9 cellular contexts compared by ENCODE assay signal in the genomic region with DNA sequence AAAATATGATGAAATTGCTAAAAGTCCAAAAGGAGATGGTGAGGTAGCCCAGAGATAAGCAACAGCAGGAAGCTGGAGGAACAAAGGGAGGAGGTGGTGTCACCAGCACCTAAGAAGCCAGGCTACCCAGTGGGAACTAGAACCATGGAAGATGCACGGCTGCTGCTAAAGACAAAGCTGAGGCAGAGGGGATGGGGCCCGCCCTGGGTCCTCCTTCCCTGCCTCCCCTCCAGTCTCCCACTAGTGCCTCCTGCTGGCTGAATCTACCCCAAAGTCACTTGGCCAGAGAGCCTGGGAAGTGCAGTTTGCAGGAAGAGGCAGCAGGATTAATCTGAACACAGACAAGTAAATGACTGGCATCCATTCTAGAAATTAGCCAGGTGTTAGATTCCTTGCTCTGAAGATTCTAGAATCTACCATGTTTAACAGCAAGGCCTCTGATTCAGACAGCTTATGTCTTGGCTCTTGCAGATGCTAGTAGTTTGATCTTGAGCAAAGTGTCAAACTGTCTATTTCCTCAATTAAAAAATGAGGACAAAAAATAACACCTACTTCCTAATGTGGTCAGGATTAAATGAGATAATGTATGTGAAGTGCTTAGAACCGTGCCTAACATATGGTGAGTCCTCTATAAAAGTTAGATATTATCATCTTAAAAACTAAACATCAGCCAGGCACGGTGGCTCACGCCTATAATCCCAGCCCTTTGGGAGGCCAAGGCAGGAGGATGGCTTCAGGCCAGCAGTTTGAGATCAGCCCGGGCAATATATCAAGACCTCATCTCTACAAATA. TPM values are rescaled to one million over a fixed set of nuclear protein-coding genes. Genes with fewer than 3 reads are reported as not detected.
DNase-seq lines count a peak whose midpoint lies in the region; ATAC-seq and TF ChIP-seq lines count a peak whose summit lies in the region.
"Had no signal": no experiment of that assay in that cellular context is flagged by ENCODE, and none has a peak within 500 bp of the region (broad histone marks: within the 10 kb centered on the region; RNA-seq: fewer than 3 reads in every experiment).

No MANE protein-coding gene starts in this region.

- H3K36me3 Mint-ChIP-seq in chondrocyte (ENCODE audit: low read depth), result no peaks in the 10 kb centered on the region

- no peak overlapping the region for H4K91ac ChIP-seq in neuronal stem cell (ENCODE audit: low read depth, low read length, poor library complexity)

- no peak overlapping the region for H2BK120ac ChIP-seq in neuronal stem cell (ENCODE audit: low read depth, low read length)

- H3K27me3 Mint-ChIP-seq in chondrocyte (ENCODE audit: low read depth), result no peaks in the 10 kb centered on the region

- no peak overlapping the region for H2BK5ac ChIP-seq in neuronal stem cell (ENCODE audit: low read length)

- peaks cover 2% of the 10 kb centered on the region for H3F3A ChIP-seq in MM.1S (ENCODE audit: insufficient read depth, low read length)

- H3K18ac ChIP-seq in neuronal stem cell (ENCODE audit: low read length), result no peak overlapping the region

- H3K4me2 ChIP-seq in MM.1S (ENCODE audit: low read depth, low read length) (no peak overlapping the region), neuronal stem cell (ENCODE audit: insufficient read depth, low read length, poor library complexity, severe bottlenecking) (no peak overlapping the region)

- ATAC-seq in HG02571 (IDR thresholded peaks at IDR 0.05; ENCODE audit: unreplicated experiment), result no peak

- H4K20me1 ChIP-seq in MM.1S (ENCODE audit: insufficient read depth, low read length), result no peaks in the 10 kb centered on the region

- H3K27ac Mint-ChIP-seq in chondrocyte (ENCODE audit: unreplicated experiment), result no peak overlapping the region

- no peak overlapping the region for H3K4me3 Mint-ChIP-seq in chondrocyte (ENCODE audit: unreplicated experiment)
- H3K4me3 Mint-ChIP-seq: nephron progenitor cell had no signal

- no peak overlapping the region for H2BK15ac ChIP-seq in neuronal stem cell (ENCODE audit: low read length)

- DNase-seq in MM.1S, result no peak
- DNase-seq in chondrocyte (ENCODE audit: low spot score), result no peak
- no peak for DNase-seq in neuronal stem cell (ENCODE audit: low spot score)
- DNase-seq in activated gamma-delta T cell (lab: John Stamatoyannopoulos, UW), result no peak
- DNase-seq in NCI-H345 (lab: John Stamatoyannopoulos, UW), result no peak
- DNase-seq: dorsolateral prefrontal cortex, nephron progenitor cell had no signal

- no peaks in the 10 kb centered on the region for H3K79me1 ChIP-seq in neuronal stem cell (ENCODE audit: low read depth, low read length)

- H3K23ac ChIP-seq in neuronal stem cell (ENCODE audit: low read depth, low read length, poor library complexity), result peak overlapping the region; percentile 26

- H3K9me3 ChIP-seq in MM.1S (replicated peaks; ENCODE audit: insufficient read depth, low read length) (no peaks in the 10 kb centered on the region), neuronal stem cell (replicated peaks in 1 of 2; ENCODE audit: control insufficient read depth in 2 of 2, insufficient read depth in 1 of 2, low read depth in 1 of 2, low read length in 2 of 2) (no peaks in the 10 kb centered on the region)

- no peak overlapping the region for H2AK5ac ChIP-seq in neuronal stem cell (ENCODE audit: low read depth, low read length)

- no peaks in the 10 kb centered on the region for H3K36me3 ChIP-seq in MM.1S (replicated peaks; ENCODE audit: insufficient read depth, low read length)
- no peaks in the 10 kb centered on the region for H3K36me3 ChIP-seq in neuronal stem cell (replicated peaks in 1 of 2; ENCODE audit: control insufficient read depth in 2 of 2, insufficient read depth in 2 of 2, low read length in 2 of 2)

- H3K27me3 ChIP-seq in MM.1S (replicated peaks; ENCODE audit: insufficient read depth, low read length) (no peaks in the 10 kb centered on the region), neuronal stem cell (ENCODE audit: control insufficient read depth in 3 of 3, insufficient read depth in 3 of 3, low read depth in 1 of 3, low read length in 3 of 3) (no peaks in the 10 kb centered on the region)
- H3K27me3 ChIP-seq: dorsolateral prefrontal cortex had no signal

- no peak overlapping the region for H3K4ac ChIP-seq in neuronal stem cell (ENCODE audit: low read length)

- H3K79me2 ChIP-seq in MM.1S (ENCODE audit: low read length), result no peaks in the 10 kb centered on the region

- no peak overlapping the region for H2BK12ac ChIP-seq in neuronal stem cell (ENCODE audit: low read length)

- H3K9me2 ChIP-seq in MM.1S (replicated peaks; ENCODE audit: insufficient read depth, low read length), result no peaks in the 10 kb centered on the region

- no peaks in the 10 kb centered on the region for H3K9me3 Mint-ChIP-seq in chondrocyte (ENCODE audit: low read depth)

- TF ChIP-seq CTCF in GM12872 (IDR thresholded peaks at IDR 0.05; ENCODE audit: insufficient read depth, low read depth, low read length), result peak; percentile 36; the same call in 2 of the 3 replicates
- peak; percentile 15; the same call in 1 of the 2 replicates for TF ChIP-seq CTCF in MM.1S (IDR thresholded peaks at IDR 0.05; ENCODE audit: low read length)
- TF ChIP-seq CTCF in chondrocyte (IDR thresholded peaks at IDR 0.05), result peak; percentile 50

- H3K4me1 Mint-ChIP-seq in chondrocyte (ENCODE audit: low read depth), result peaks cover 4% of the 10 kb centered on the region

- no peak overlapping the region for H4K8ac ChIP-seq in neuronal stem cell (ENCODE audit: low read depth, low read length)

- no CpG with 5 or more reads among the region's 6 CpGs for WGBS in neuronal stem cell (ENCODE audit: extremely low coverage in 2 of 2, insufficient read length in 2 of 2, insufficient replicate concordance in 1 of 2), 2 donors

- H3K9ac ChIP-seq in MM.1S (ENCODE audit: low read length), result no peak overlapping the region
- H3K9ac ChIP-seq in neuronal stem cell (ENCODE audit: low read depth, low read length, poor library complexity), result no peak overlapping the region

- H3K4me3 ChIP-seq in MM.1S (ENCODE audit: low read length) (no peak overlapping the region), neuronal stem cell (ENCODE audit: low read length in 2 of 2) (no peak overlapping the region)
- H3K4me3 ChIP-seq: dorsolateral prefrontal cortex had no signal

- no peak overlapping the region for H3K14ac ChIP-seq in neuronal stem cell (ENCODE audit: low read length)

- H3K4me1 ChIP-seq in MM.1S (ENCODE audit: low read length), result peaks cover 2% of the 10 kb centered on the region; the same call in 1 of the 2 replicates
- H3K4me1 ChIP-seq in neuronal stem cell (ENCODE audit: control insufficient read depth in 2 of 2, insufficient read depth in 1 of 2, low read depth in 1 of 2, low read length in 2 of 2), result no peaks in the 10 kb centered on the region

- H3K27ac ChIP-seq in MM.1S (ENCODE audit: low read length), result no peak overlapping the region
- no peak overlapping the region for H3K27ac ChIP-seq in neuronal stem cell (replicated peaks; ENCODE audit: low read length)
- H3K27ac ChIP-seq: dorsolateral prefrontal cortex had no signal

- H2AFZ ChIP-seq in MM.1S (ENCODE audit: low read length) (no peak overlapping the region), neuronal stem cell (ENCODE audit: low read length) (no peak overlapping the region)

RNA-seq across cellular contexts. Expression of a gene that starts 5.9 kb away (rescaled TPM):
- total RNA-seq in chondrocyte, result 124 to 168 TPM (median 167 TPM) in 3 replicates
- 4.7 TPM for polyA plus RNA-seq in neuronal stem cell (2013, experiment 1 of 2)
- 4.6 TPM for polyA plus RNA-seq in neuronal stem cell (2013, experiment 2 of 2)

RNA-seq across cellular contexts. Expression of a gene that starts 17.4 kb away (rescaled TPM):
- 0.10 TPM in 1 of 3 replicates, not detected in the others for total RNA-seq in chondrocyte
- 1.8 TPM for polyA plus RNA-seq in neuronal stem cell (2013, experiment 1 of 2)
- polyA plus RNA-seq in neuronal stem cell (2013, experiment 2 of 2), result 1.8 TPM

RNA-seq across cellular contexts. Expression of a gene that starts 29.2 kb away (rescaled TPM):
- 486 to 1,030 TPM (median 987 TPM) in 3 replicates for total RNA-seq in chondrocyte
- 34.0 TPM for polyA plus RNA-seq in neuronal stem cell (2013, experiment 1 of 2)
- 34.3 TPM for polyA plus RNA-seq in neuronal stem cell (2013, experiment 2 of 2)

RNA-seq across cellular contexts. Expression of a gene that starts 35.9 kb away (rescaled TPM):
- 71.5 to 93.2 TPM (median 74.7 TPM) in 3 replicates for total RNA-seq in chondrocyte
- 193 TPM for polyA plus RNA-seq in neuronal stem cell (2013, experiment 1 of 2)
- 197 TPM for polyA plus RNA-seq in neuronal stem cell (2013, experiment 2 of 2)

RNA-seq across cellular contexts. Expression of a gene that starts 50.4 kb away (rescaled TPM):
- total RNA-seq in chondrocyte, result 0.46 to 1.5 TPM (median 1.5 TPM) in 3 replicates
- 0.60 TPM for polyA plus RNA-seq in neuronal stem cell (2013, experiment 1 of 2)
- 0.48 TPM for polyA plus RNA-seq in neuronal stem cell (2013, experiment 2 of 2)
